In the genomic region with DNA sequence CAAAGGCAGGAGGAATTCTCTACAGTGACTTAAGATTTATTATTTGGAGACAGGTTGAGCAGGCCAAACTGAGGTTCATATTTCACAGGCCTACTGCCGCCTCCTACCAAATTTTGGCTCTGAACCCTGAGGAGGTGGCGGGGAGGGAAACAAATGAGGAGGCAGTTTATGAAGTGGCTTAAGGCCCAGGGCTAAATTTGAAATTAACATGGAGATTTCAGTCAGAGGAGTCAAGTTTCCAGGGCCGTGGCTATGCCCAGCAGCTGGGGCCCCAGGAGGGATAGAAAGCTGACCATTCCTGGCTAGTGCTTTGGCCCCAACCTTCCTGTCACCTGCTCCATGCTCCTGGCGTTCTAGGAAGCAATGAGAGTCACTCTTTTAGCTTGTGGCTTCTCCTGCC, we compare ENCODE assay signal across 23 cellular contexts.
DNase-seq lines count a peak whose midpoint lies in the region; ATAC-seq, FAIRE-seq and TF ChIP-seq lines count a peak whose summit lies in the region.
"Had no signal": no experiment of that assay in that cellular context is flagged by ENCODE, and none has a peak within 500 bp of the region (broad histone marks: within the 10 kb centered on the region; RNA-seq: fewer than 3 reads in every experiment).

No MANE protein-coding gene starts in this region.

- no peaks in the 10 kb centered on the region for H3K36me3 Mint-ChIP-seq in mesothelial cell of epicardium
- H3K36me3 Mint-ChIP-seq in activated T-cell treated with anti-CD3 and anti-CD28 coated beads, Interleukin-2, amount 50 U/mL, for 24 hours (ENCODE audit: low read depth), result no peaks in the 10 kb centered on the region
- H3K36me3 Mint-ChIP-seq: CD4-positive, CD25-positive, alpha-beta regulatory T cell had no signal

- H3K4me1 ChIP-seq in PC-3 (ENCODE audit: insufficient read depth, low read length) (no peaks in the 10 kb centered on the region), psoas muscle (peaks cover 13% of the 10 kb centered on the region)
- H3K4me1 ChIP-seq: A549, BE2C, Peyer's patch, SJSA1 had no signal

- H3K27ac ChIP-seq in PC-3 (ENCODE audit: low read length) (no peak overlapping the region), psoas muscle (peak overlapping the region; percentile 82)
- H3K27ac ChIP-seq: A549, Peyer's patch, SJSA1 had no signal

- CTCF ChIA-PET in PC-3 (lab: Charles Lee), result no interaction called here

- ATAC-seq in PC-3 (no peak), psoas muscle (peak; percentile 78 to 95 (median 92))
- ATAC-seq: A549 had no signal

- H3K27me3 Mint-ChIP-seq in mesothelial cell of epicardium (ENCODE audit: low read depth), result peaks cover 7% of the 10 kb centered on the region
- H3K27me3 Mint-ChIP-seq in activated T-cell treated with anti-CD3 and anti-CD28 coated beads, Interleukin-2, amount 50 U/mL, for 24 hours, result peaks cover 45% of the 10 kb centered on the region

- H3F3A ChIP-seq in PC-3 (ENCODE audit: low read length, unreplicated experiment), result no peaks in the 10 kb centered on the region

- H3K9me3 ChIP-seq in PC-3 (ENCODE audit: low read length), result no peaks in the 10 kb centered on the region
- H3K9me3 ChIP-seq in psoas muscle, result no peaks in the 10 kb centered on the region
- H3K9me3 ChIP-seq: A549, BE2C, Peyer's patch, SJSA1 had no signal

- no peaks in the 10 kb centered on the region for H3K9me2 ChIP-seq in PC-3 (replicated peaks; ENCODE audit: low read length)

- intact Hi-C loops in PC-3 (cut with micrococcal nuclease) (no loop called here), psoas muscle (cut with DNase I) (no loop called here)

- no peaks in the 10 kb centered on the region for H4K20me1 ChIP-seq in PC-3 (ENCODE audit: low read length)

- DNase-seq in ELF-1 (ENCODE audit: low read depth, low spot score) (peak; percentile 6), PC-3 (peak; percentile 2), mesothelial cell of epicardium (ENCODE audit: low spot score in 2 of 2, unreplicated experiment in 2 of 2) (no peak), psoas muscle (peak in 1 of 2 donors; percentile 61), D341Med (ENCODE audit: low spot score) (no peak), hypothalamus (lab: John Stamatoyannopoulos, UW) (no peak), GM12892 (ENCODE audit: insufficient read length) (no peak)
- no peak for DNase-seq in activated T-cell treated with anti-CD3 and anti-CD28 coated beads, Interleukin-2, amount 50 U/mL, for 24 hours
- DNase-seq: BE2C; CD4-positive, CD25-positive, alpha-beta regulatory T cell; DMS153; KBM-7; NCI-H1092; NCI-H1436 treated with DMSO at 0.1 percent for 48 hours; NCI-H2029 treated with DMSO at 0.1 percent for 48 hours; NCI-H226; NCI-H510A treated with DMSO at 0.1 percent for 48 hours; NCI-H774; NK-92 treated with Interleukin-12 subunit alpha and Interleukin-12 subunit beta, amount 100 ng/mL, for 24 hours; Peyer's patch had no signal

- no peaks in the 10 kb centered on the region for H3K36me3 ChIP-seq in PC-3 (ENCODE audit: low read depth, low read length)
- H3K36me3 ChIP-seq in psoas muscle (ENCODE audit: insufficient read depth in 1 of 2, low read depth in 1 of 2), result no peaks in the 10 kb centered on the region
- H3K36me3 ChIP-seq: BE2C, Peyer's patch, SJSA1 had no signal

- H3K27me3 ChIP-seq in PC-3 (ENCODE audit: low read length) (no peaks in the 10 kb centered on the region), psoas muscle (ENCODE audit: insufficient read depth in 3 of 3, low read length in 2 of 3) (no peaks in the 10 kb centered on the region)
- H3K27me3 ChIP-seq: BE2C, Peyer's patch, SJSA1 had no signal

- H3K4me3 ChIP-seq in PC-3 (ENCODE audit: low read length) (no peak overlapping the region), psoas muscle (no peak overlapping the region)
- H3K4me3 ChIP-seq: A549, Peyer's patch, SJSA1 had no signal

- no peaks in the 10 kb centered on the region for H3K79me2 ChIP-seq in PC-3 (ENCODE audit: low read length)

- H3K9ac ChIP-seq in PC-3 (ENCODE audit: low read length), result no peak overlapping the region

- H2AFZ ChIP-seq in PC-3 (ENCODE audit: low read length), result no peak overlapping the region

- 16 to 23% (median 19%) methylated on average over 4 of the region's 4 CpGs for WGBS in psoas muscle, 3 donors

- TF ChIP-seq POLR2A in GM12892 (IDR thresholded peaks at IDR 0.05; ENCODE audit: low read depth, low read length), result no peak

- H3K4me1 Mint-ChIP-seq in mesothelial cell of epicardium, result peaks cover 11% of the 10 kb centered on the region
- no peaks in the 10 kb centered on the region for H3K4me1 Mint-ChIP-seq in activated T-cell treated with anti-CD3 and anti-CD28 coated beads, Interleukin-2, amount 50 U/mL, for 24 hours (ENCODE audit: low read depth)
- H3K4me1 Mint-ChIP-seq: CD4-positive, CD25-positive, alpha-beta regulatory T cell had no signal

- no peaks in the 10 kb centered on the region for H3K9me3 Mint-ChIP-seq in mesothelial cell of epicardium
- H3K9me3 Mint-ChIP-seq in activated T-cell treated with anti-CD3 and anti-CD28 coated beads, Interleukin-2, amount 50 U/mL, for 24 hours, result no peaks in the 10 kb centered on the region

- POLR2A ChIA-PET in PC-3 (lab: Charles Lee; ENCODE audit: unreplicated experiment), result no interaction called here

- BruUV-seq in PC-3 (replicated peaks; lab: Mats Ljungman, UMichigan), result no TSS peak

- H3K4me2 ChIP-seq in PC-3 (ENCODE audit: low read length), result no peak overlapping the region
- H3K4me2 ChIP-seq: A549 had no signal

- no peak for TF ChIP-seq CTCF in PC-3 (conservative IDR thresholded peaks at IDR 0.05; ENCODE audit: low read depth, low read length)
- TF ChIP-seq CTCF in mesothelial cell of epicardium (IDR thresholded peaks at IDR 0.05; ENCODE audit: unreplicated experiment), result no peak
- TF ChIP-seq CTCF in psoas muscle (IDR thresholded peaks at IDR 0.05), result no peak

- FAIRE-seq in GM12892 (lab: Jason Lieb, UNC), result no peak
- FAIRE-seq: A549, G401.6 had no signal

- H3K27ac Mint-ChIP-seq in mesothelial cell of epicardium, result peak overlapping the region; percentile 78
- no peak overlapping the region for H3K27ac Mint-ChIP-seq in activated T-cell treated with anti-CD3 and anti-CD28 coated beads, Interleukin-2, amount 50 U/mL, for 24 hours
- H3K27ac Mint-ChIP-seq: CD4-positive, CD25-positive, alpha-beta regulatory T cell had no signal

- H3K4me3 Mint-ChIP-seq in mesothelial cell of epicardium, result no peak overlapping the region
- no peak overlapping the region for H3K4me3 Mint-ChIP-seq in activated T-cell treated with anti-CD3 and anti-CD28 coated beads, Interleukin-2, amount 50 U/mL, for 24 hours
- H3K4me3 Mint-ChIP-seq: CD4-positive, CD25-positive, alpha-beta regulatory T cell had no signal

Comparison
In these comparisons a context has a peak if more than half of its experiments do, and no peak if none do; other contexts are left out.
1. DNase-seq: peak in ELF-1 (single experiment) and PC-3 (single experiment); none in mesothelial cell of epicardium (0 of 2), D341Med (single experiment), activated T-cell treated with anti-CD3 and anti-CD28 coated beads, Interleukin-2, amount 50 U/mL, for 24 hours (single experiment), hypothalamus (0 of 51) and GM12892 (single experiment).